15 cellular contexts compared by ENCODE assay signal in genomic region chr17:38588775-38589174, GRCh38. TPM values are rescaled to one million over a fixed set of nuclear protein-coding genes. Genes with fewer than 3 reads are reported as not detected.
DNase-seq lines count a peak whose midpoint lies in the region; ATAC-seq, FAIRE-seq and TF ChIP-seq lines count a peak whose summit lies in the region.
"Had no signal": no experiment of that assay in that cellular context is flagged by ENCODE, and none has a peak within 500 bp of the region (broad histone marks: within the 10 kb centered on the region; RNA-seq: fewer than 3 reads in every experiment).

No MANE protein-coding gene starts in this region.

- no peak for TF ChIP-seq EP300 in HepG2 (IDR thresholded peaks at IDR 0.05; ENCODE audit: low read depth in 2 of 2, low read length in 2 of 2)
- TF ChIP-seq EP300 in HepG2 (CRISPR knock-in tag; IDR thresholded peaks at IDR 0.05; ENCODE audit: borderline replicate concordance) = no peak
- TF ChIP-seq EP300 in transverse colon (IDR thresholded peaks at IDR 0.05; ENCODE audit: low read depth) = no peak

- H3K4me1 ChIP-seq in HepG2 (ENCODE audit: insufficient read depth, low read length) (peaks cover 60% of the 10 kb centered on the region), right lobe of liver (peaks cover 0 to 24% (median 12%) of the 10 kb centered on the region in 4 donors), transverse colon (peaks cover 0 to 13% (median 8%) of the 10 kb centered on the region in 4 donors)

- 66% methylated on average over 9 of the region's 9 CpGs for WGBS in HepG2 (ENCODE audit: low lambda C conversion rate)
- 50% methylated on average over 2 of the region's 9 CpGs for WGBS in right lobe of liver (ENCODE audit: insufficient coverage, low coverage, low lambda C conversion rate, missing lambda C conversion rate)
- WGBS in transverse colon (ENCODE audit: low coverage in 1 of 2), 2 donors = 81% methylated on average over 9 of the region's 9 CpGs; no CpG with 5 or more reads in 1 of the 2 donors

- H3K4me2 ChIP-seq in HepG2 (ENCODE audit: low read depth, low read length) = no peak overlapping the region
- H3K4me2 ChIP-seq: PC-9 had no signal

- peaks cover 25% of the 10 kb centered on the region for H3K9me3 Mint-ChIP-seq in glutamatergic neuron (ENCODE audit: unreplicated experiment)

- no peak for TF ChIP-seq RAD21 in HepG2 (CRISPR knock-in tag; IDR thresholded peaks at IDR 0.05)

- H3K27ac Mint-ChIP-seq in glutamatergic neuron (ENCODE audit: unreplicated experiment) = peak overlapping the region; percentile 85

- in situ Hi-C loops in HepG2 (cut with HindIII; ENCODE audit: extremely low pct_ligation_motif_present, low pct_unique_long_range_greater_than_20kb) = loop anchor here (5.0 kb wide), 1 partner anchor 36 kb away; no protein-coding TSS in a partner anchor
- in situ Hi-C loops in transverse colon (cut with MboI; ENCODE audit: low pct_ligation_motif_present in 1 of 4, low pct_unique_long_range_greater_than_20kb in 1 of 4, low sequenced_read_pairs in 3 of 4) = no loop called here

- ATAC-seq in HepG2 (no peak), right lobe of liver (no peak), GM18861 (IDR thresholded peaks at IDR 0.05; ENCODE audit: unreplicated experiment) (no peak)

- peak overlapping the region; percentile 69 for H3K4me3 Mint-ChIP-seq in glutamatergic neuron (ENCODE audit: unreplicated experiment)

- H3K27ac ChIP-seq in HepG2 (ENCODE audit: extremely low read length, insufficient read depth, low read length) (no peak overlapping the region), right lobe of liver (no peak overlapping the region), transverse colon (no peak overlapping the region)
- H3K27ac ChIP-seq: PC-9 had no signal

- H3K27me3 Mint-ChIP-seq in glutamatergic neuron (ENCODE audit: unreplicated experiment) = peaks cover 25% of the 10 kb centered on the region

- H3K79me2 ChIP-seq in HepG2 (ENCODE audit: insufficient read depth, low read length) = no peaks in the 10 kb centered on the region

- H4K20me1 ChIP-seq in HepG2 (ENCODE audit: insufficient read depth, low read length) = peaks cover 9% of the 10 kb centered on the region; the same call in 1 of the 2 replicates

- H3K9me3 ChIP-seq in HepG2 (ENCODE audit: low read length) (no peaks in the 10 kb centered on the region), right lobe of liver (no peaks in the 10 kb centered on the region), transverse colon (no peaks in the 10 kb centered on the region)

- POLR2A ChIA-PET in HepG2 (lab: Yijun Ruan, JAX) = interaction anchor here (1.0 to 1.7 kb wide), 2 partner anchors 10 to 29 kb away, joined by 3 to 5 read pairs; no protein-coding TSS in a partner anchor

- CTCF ChIA-PET in HepG2 (lab: Yijun Ruan, JAX; ENCODE audit: low intra/inter-chr PET ratio, low total read pairs) = no interaction called here

- TF ChIP-seq CTCF in HepG2 (CRISPR knock-in tag; IDR thresholded peaks at IDR 0.05) (no peak), right lobe of liver (IDR thresholded peaks at IDR 0.05) (no peak), glutamatergic neuron (IDR thresholded peaks at IDR 0.05; ENCODE audit: partially characterized antibody, unreplicated experiment) (no peak), transverse colon (IDR thresholded peaks at IDR 0.05) (no peak)

- no peak for FAIRE-seq in HepG2 (lab: Jason Lieb, UNC)

- H3K4me3 ChIP-seq in HepG2 (replicated peaks in 1 of 3; ENCODE audit: insufficient read depth in 1 of 3, low read depth in 2 of 3, low read length in 3 of 3) (no peak overlapping the region), right lobe of liver (no peak overlapping the region), transverse colon (no peak overlapping the region)
- H3K4me3 ChIP-seq: PC-9 had no signal

- BruUV-seq in HepG2 (replicated peaks; lab: Mats Ljungman, UMichigan) = no TSS peak

- H3K4me1 Mint-ChIP-seq in glutamatergic neuron (ENCODE audit: low read depth, unreplicated experiment) = peaks cover 60% of the 10 kb centered on the region

- H3K36me3 ChIP-seq in HepG2 (replicated peaks in 1 of 2; ENCODE audit: control insufficient read depth in 1 of 2, insufficient read depth in 2 of 2, low read length in 2 of 2) (no peaks in the 10 kb centered on the region), right lobe of liver (no peaks in the 10 kb centered on the region), transverse colon (no peaks in the 10 kb centered on the region)

- intact Hi-C loops in HepG2 (cut with micrococcal nuclease; ENCODE audit: unreplicated experiment) (no loop called here), right lobe of liver (cut with DNase I) (loop anchor here in 1 of 2 donors (10.0 kb wide), 1 partner anchor 76 kb away; no protein-coding TSS in a partner anchor), transverse colon (cut with DNase I; ENCODE audit: low total_unique reads) (no loop called here)

- DNase-seq in HepG2 (ENCODE audit: low spot score) = no peak
- DNase-seq in right lobe of liver = no peak
- peak; percentile 66 for DNase-seq in NCI-H345 treated with DMSO at 0.1 percent for 48 hours (lab: John Stamatoyannopoulos, UW; ENCODE audit: unreplicated experiment)
- DNase-seq in glutamatergic neuron = peak; percentile 51
- DNase-seq in transverse colon = no peak
- DNase-seq in stimulated activated naive CD4-positive, alpha-beta T cell (lab: John Stamatoyannopoulos, UW) = no peak
- DNase-seq: DMS53, KG1, NCI-H146, NCI-H774, PC-9, SW 1271 had no signal

- H3K36me3 Mint-ChIP-seq in glutamatergic neuron (ENCODE audit: unreplicated experiment) = no peaks in the 10 kb centered on the region

- H3K9ac ChIP-seq in HepG2 (ENCODE audit: insufficient read depth, low read depth, low read length) = no peak overlapping the region

- no peak for TF ChIP-seq POLR2A in HepG2 (IDR thresholded peaks at IDR 0.05; ENCODE audit: insufficient read depth in 1 of 2, low read depth in 2 of 2, low read length in 2 of 2)
- TF ChIP-seq POLR2A in right lobe of liver (IDR thresholded peaks at IDR 0.05) = no peak
- no peak for TF ChIP-seq POLR2A in transverse colon (IDR thresholded peaks at IDR 0.05)

- H3K27me3 ChIP-seq in HepG2 (ENCODE audit: control insufficient read depth in 1 of 2, insufficient read depth in 2 of 2, low read length in 2 of 2) (peaks cover 0 to 9% of the 10 kb centered on the region in 2 experiments; a peak in 2 of 5 replicates), right lobe of liver (no peaks in the 10 kb centered on the region), transverse colon (peaks cover 60% of the 10 kb centered on the region)

- no peak overlapping the region for H2AFZ ChIP-seq in HepG2 (ENCODE audit: low read length)
- H2AFZ ChIP-seq: PC-9 had no signal

TF ChIP-seq in HepG2, 621 proteins besides CTCF, POLR2A, EP300 and RAD21:
- TF ChIP-seq KDM2A (CRISPR knock-in tag; IDR thresholded peaks at IDR 0.05; ENCODE audit: borderline replicate concordance, low read depth) = 0 out of 2 replicates have a peak, but pooled peaks have one; percentile 11
- no peak; the same call in 1 of the 2 replicates for TF ChIP-seq NRL (CRISPR knock-in tag; IDR thresholded peaks at IDR 0.05; ENCODE audit: borderline replicate concordance)
- TF ChIP-seq ADNP (CRISPR knock-in tag; IDR thresholded peaks at IDR 0.05) = no peak

RNA-seq across cellular contexts. Expression of gene SRCIN1, which starts 17.0 kb away (rescaled TPM):
- 0.90 and 1.2 TPM in 2 replicates for total RNA-seq in HepG2 (2016; rRNA removed; fragmentation: Illumina TruSeq; extraction: Trizol)
- total RNA-seq in HepG2 (2016; cell fraction: cytosol; rRNA removed; fragmentation: Illumina TruSeq; extraction: Trizol; ENCODE audit: low read depth) = 0.26 and 0.30 TPM in 2 replicates
- total RNA-seq in HepG2 (2016; cell fraction: insoluble cytoplasmic fraction; rRNA removed; fragmentation: Illumina TruSeq; extraction: Trizol) = 0.76 and 1.4 TPM in 2 replicates
- total RNA-seq in HepG2 (2016; cell fraction: membrane; rRNA removed; fragmentation: Illumina TruSeq; extraction: Trizol) = 0.43 and 1.00 TPM in 2 replicates
- 2.5 and 3.1 TPM in 2 replicates for total RNA-seq in HepG2 (2016; cell fraction: nucleus; rRNA removed; fragmentation: Illumina TruSeq; extraction: Trizol)
- 9.6 and 19.8 TPM in 2 replicates for polyA plus RNA-seq in HepG2 (2011; rRNA removed)
- 2.9 and 4.8 TPM in 2 replicates for polyA plus RNA-seq in HepG2 (2011; cell fraction: cytosol; rRNA removed)
- polyA plus RNA-seq in HepG2 (2011; cell fraction: nucleus; rRNA removed) = 128 and 143 TPM in 2 replicates
- polyA plus RNA-seq in HepG2 (2012) = 9.9 and 11.0 TPM in 2 replicates
- polyA plus RNA-seq in HepG2 (2016; cell fraction: cytosol; fragmentation: Illumina TruSeq; extraction: Trizol; ENCODE audit: low read depth) = 0.26 and 0.32 TPM in 2 replicates
- polyA plus RNA-seq in HepG2 (2016; cell fraction: insoluble cytoplasmic fraction; fragmentation: Illumina TruSeq; extraction: Trizol; ENCODE audit: low read depth) = 1.0 and 2.4 TPM in 2 replicates
- 0.64 and 0.68 TPM in 2 replicates for polyA plus RNA-seq in HepG2 (2016; cell fraction: membrane; fragmentation: Illumina TruSeq; extraction: Trizol; ENCODE audit: low read depth)
- 13.9 and 14.2 TPM in 2 replicates for polyA plus RNA-seq in HepG2 (2016; cell fraction: nucleus; fragmentation: Illumina TruSeq; extraction: Trizol; ENCODE audit: insufficient read depth, low read depth)
- 2.4 and 22.5 TPM in 2 replicates for polyA minus RNA-seq in HepG2 (2011; rRNA and poly(A)+ RNA removed; ENCODE audit: low replicate concordance)
- 5.7 and 10.1 TPM in 2 replicates for polyA minus RNA-seq in HepG2 (2011; cell fraction: cytosol; rRNA and poly(A)+ RNA removed)
- polyA minus RNA-seq in HepG2 (2011; cell fraction: nucleus; rRNA and poly(A)+ RNA removed) = 22.4 and 24.7 TPM in 2 replicates
- total RNA-seq in right lobe of liver = 10 to 100 TPM in 4 of 6 experiments, 1 to 10 TPM in 2; 5.6 to 17.6 (median 11.5) TPM
- 20.8 TPM for total RNA-seq in glutamatergic neuron (ENCODE audit: unreplicated experiment)
- 1 to 10 TPM; 1.8 to 8.8 (median 5.2) TPM for total RNA-seq in transverse colon
- total RNA-seq: M059J had no signal
- polyA plus RNA-seq: CD14-positive monocyte had no signal

Comparison
In these comparisons a context has a peak if more than half of its experiments do, and no peak if none do; other contexts are left out.
1. DNase-seq: peak in NCI-H345 treated with DMSO at 0.1 percent for 48 hours (single experiment) and glutamatergic neuron (single experiment); none in HepG2 (single experiment), right lobe of liver (0 of 3), transverse colon (single experiment) and stimulated activated naive CD4-positive, alpha-beta T cell (0 of 6).